ENCODE assay signal across 8 cellular contexts in the genomic region with DNA sequence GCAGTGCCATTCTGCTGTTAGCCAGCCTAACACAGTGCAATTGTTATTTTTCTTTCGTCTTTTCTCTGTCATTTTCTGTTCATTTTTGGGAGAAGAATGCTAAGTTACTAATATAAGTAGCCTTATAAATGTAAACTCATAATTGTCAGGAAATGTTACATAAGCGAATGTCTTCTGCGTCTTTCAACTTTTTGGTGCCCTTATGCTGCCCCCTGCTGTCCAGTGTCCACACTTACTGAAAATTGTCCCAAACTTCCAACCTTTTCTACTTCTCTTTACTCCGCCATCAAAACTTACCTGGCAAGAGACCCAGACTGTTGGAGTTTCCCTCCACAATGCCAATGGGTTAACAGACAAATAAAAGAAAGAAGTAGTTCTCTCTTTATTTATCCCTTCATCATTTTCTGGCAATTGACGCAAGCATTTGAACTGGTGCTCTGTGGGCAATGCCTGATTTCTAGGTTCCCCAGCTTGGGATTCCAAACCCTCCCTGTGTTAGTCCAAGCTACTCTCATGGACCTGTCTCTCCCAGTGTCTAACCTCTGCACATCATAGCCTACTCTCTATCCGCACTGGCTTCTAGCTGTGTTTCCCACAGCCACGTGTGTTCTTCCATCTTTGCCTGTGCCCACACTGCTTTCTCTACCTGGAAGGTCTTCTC. TPM values are rescaled to one million over a fixed set of nuclear protein-coding genes. Genes with fewer than 3 reads are reported as not detected.
A peak's percentile ranks its signal among the peaks of the same experiment; 100 is the strongest.
DNase-seq lines count a peak whose midpoint lies in the region; ATAC-seq and TF ChIP-seq lines count a peak whose summit lies in the region.

No MANE protein-coding gene starts in this region.

- no peaks in the 10 kb centered on the region for H3K9me3 Mint-ChIP-seq in CD8-positive, alpha-beta memory T cell
- H3K9me3 Mint-ChIP-seq in activated T-cell treated with anti-CD3 and anti-CD28 coated beads, Interleukin-2, amount 50 U/mL, for 72 hours = no peaks in the 10 kb centered on the region
- H3K9me3 Mint-ChIP-seq in nephron progenitor cell = peaks cover 9% of the 10 kb centered on the region
- no peaks in the 10 kb centered on the region for H3K9me3 Mint-ChIP-seq in stimulated activated naive CD8-positive, alpha-beta T cell treated with anti-CD3 and anti-CD28 coated beads, Interleukin-15, Interleukin-2, amounts not matched to agents 100 ng/mL and 50 ng/mL, for 24 hours

- H3K4me2 ChIP-seq in HCT116 (ENCODE audit: low read length) (peak overlapping the region; percentile 10), PC-9 (0 out of 2 replicates have a peak overlapping the region, but pooled peaks have one; percentile 40)

- RAD21 ChIA-PET in HCT116 (lab: Charles Lee; ENCODE audit: low non-redundant PET in 1 of 2, low total read pairs in 2 of 2, uncharacterized antibody in 2 of 2, unreplicated experiment in 2 of 2) = no interaction called here

- no peak overlapping the region for H3K4me3 ChIP-seq in CD8-positive, alpha-beta memory T cell (ENCODE audit: low read length)
- H3K4me3 ChIP-seq in HCT116 (replicated peaks in 1 of 2; ENCODE audit: low read depth in 1 of 2, low read length in 2 of 2) (no peak overlapping the region), PC-9 (no peak overlapping the region)

- CTCF ChIA-PET in CD8-positive, alpha-beta memory T cell (lab: Charles Lee) = interaction anchor here (0.7 to 3.9 kb wide), 10 partner anchors 10 to 175 kb away, joined by 3 to 16 read pairs (median 4); partner anchors contain the start of gene EPC1
- CTCF ChIA-PET in HCT116 (lab: Charles Lee) = interaction anchor here (0.8 to 1.0 kb wide), 2 partner anchors 111 to 178 kb away, joined by 3 to 4 read pairs; no protein-coding TSS in a partner anchor
- CTCF ChIA-PET in PC-9 (lab: Charles Lee) = no interaction called here

- H3K9me3 ChIP-seq in CD8-positive, alpha-beta memory T cell (ENCODE audit: low read length) = no peaks in the 10 kb centered on the region
- H3K9me3 ChIP-seq in HCT116 (ENCODE audit: control insufficient read depth in 1 of 2, insufficient read depth in 1 of 2, low read depth in 1 of 2, low read length in 2 of 2) = no peaks in the 10 kb centered on the region
- no peaks in the 10 kb centered on the region for H3K9me3 ChIP-seq in PC-9 (ENCODE audit: insufficient read depth, low read depth)

- no peaks in the 10 kb centered on the region for H3K36me3 ChIP-seq in CD8-positive, alpha-beta memory T cell (ENCODE audit: insufficient read depth, low read length)
- no peaks in the 10 kb centered on the region for H3K36me3 ChIP-seq in HCT116 (ENCODE audit: control insufficient read depth in 1 of 2, insufficient read depth in 2 of 2, low read length in 2 of 2)
- H3K36me3 ChIP-seq in PC-9 (ENCODE audit: low read depth) = no peaks in the 10 kb centered on the region

- no TSS peak for BruUV-seq in HCT116 (replicated peaks; lab: Mats Ljungman, UMichigan)
- BruUV-seq in PC-9 (replicated peaks; lab: Mats Ljungman, UMichigan) = no TSS peak

- H2AFZ ChIP-seq in HCT116 (ENCODE audit: low read depth, low read length, poor library complexity, severe bottlenecking) (no peak overlapping the region), PC-9 (no peak overlapping the region)

- TF ChIP-seq CTCF in HCT116 (IDR thresholded peaks at IDR 0.05 in 2 of 3, conservative IDR thresholded peaks at IDR 0.05 in 1 of 3; ENCODE audit: borderline replicate concordance in 1 of 3, insufficient read depth in 1 of 3, low read depth in 2 of 3, low read length in 2 of 3) = peak; percentile 48 to 81 (median 69); a peak in 5 of 6 replicates
- TF ChIP-seq CTCF in PC-9 (conservative IDR thresholded peaks at IDR 0.05) = peak; percentile 80
- TF ChIP-seq CTCF in nephron progenitor cell (IDR thresholded peaks at IDR 0.05) = peak; percentile 76

- H3K4me1 ChIP-seq in CD8-positive, alpha-beta memory T cell (ENCODE audit: insufficient read depth, low read length) = peaks cover 27% of the 10 kb centered on the region
- H3K4me1 ChIP-seq in HCT116 (ENCODE audit: control insufficient read depth in 1 of 2, insufficient read depth in 2 of 2, low read length in 2 of 2) (no peaks in the 10 kb centered on the region), PC-9 (replicated peaks; ENCODE audit: insufficient read depth) (no peaks in the 10 kb centered on the region)

- H4K20me1 ChIP-seq in HCT116 (ENCODE audit: insufficient read depth) (no peaks in the 10 kb centered on the region), PC-9 (ENCODE audit: insufficient read depth) (no peaks in the 10 kb centered on the region)

- intact Hi-C loops in HCT116 (cut with micrococcal nuclease) = loop anchor here (10.0 kb wide), 1 partner anchor 313 kb away; the partner anchor contains the start of gene KIF5B
- intact Hi-C loops in PC-9 (cut with micrococcal nuclease; ENCODE audit: unreplicated experiment) = loop anchor here (5.0 kb wide), 1 partner anchor 176 kb away; no protein-coding TSS in a partner anchor

- H3K36me3 Mint-ChIP-seq in CD8-positive, alpha-beta memory T cell = peaks cover 0 to 30% (median 6%) of the 10 kb centered on the region in 3 donors
- H3K36me3 Mint-ChIP-seq in activated T-cell treated with anti-CD3 and anti-CD28 coated beads, Interleukin-2, amount 50 U/mL, for 72 hours (ENCODE audit: insufficient read depth in 2 of 2) = peaks cover 2 to 3% of the 10 kb centered on the region in 2 donors
- peaks cover 25% of the 10 kb centered on the region for H3K36me3 Mint-ChIP-seq in nephron progenitor cell (ENCODE audit: low read depth)
- H3K36me3 Mint-ChIP-seq in stimulated activated naive CD8-positive, alpha-beta T cell treated with anti-CD3 and anti-CD28 coated beads, Interleukin-15, Interleukin-2, amounts not matched to agents 100 ng/mL and 50 ng/mL, for 24 hours (ENCODE audit: low read depth) = peaks cover 7% of the 10 kb centered on the region

- peak; percentile 70 for TF ChIP-seq RAD21 in HCT116 (IDR thresholded peaks at IDR 0.05; ENCODE audit: low read depth)

- POLR2A ChIA-PET in CD8-positive, alpha-beta memory T cell (lab: Charles Lee) = interaction anchor here (1.1 kb wide), 1 partner anchor 11 kb away, joined by 3 read pairs; no protein-coding TSS in a partner anchor
- POLR2A ChIA-PET in HCT116 (lab: Charles Lee) (no interaction called here), PC-9 (lab: Charles Lee; ENCODE audit: unreplicated experiment) (no interaction called here)

- ATAC-seq in HCT116 = peak; percentile 66
- ATAC-seq in activated T-cell treated with anti-CD3 and anti-CD28 coated beads, Interleukin-2, amount 50 U/mL, for 72 hours (replicated peaks in 1 of 2) = peak; percentile 34 to 44
- ATAC-seq in HG02588 (IDR thresholded peaks at IDR 0.05; ENCODE audit: unreplicated experiment) = no peak

- H3K27me3 Mint-ChIP-seq in CD8-positive, alpha-beta memory T cell = no peaks in the 10 kb centered on the region
- no peaks in the 10 kb centered on the region for H3K27me3 Mint-ChIP-seq in activated T-cell treated with anti-CD3 and anti-CD28 coated beads, Interleukin-2, amount 50 U/mL, for 72 hours (ENCODE audit: low read depth)
- peaks cover 3% of the 10 kb centered on the region for H3K27me3 Mint-ChIP-seq in nephron progenitor cell (ENCODE audit: low read depth, poor library complexity)
- no peaks in the 10 kb centered on the region for H3K27me3 Mint-ChIP-seq in stimulated activated naive CD8-positive, alpha-beta T cell treated with anti-CD3 and anti-CD28 coated beads, Interleukin-15, Interleukin-2, amounts not matched to agents 100 ng/mL and 50 ng/mL, for 24 hours

- H3K27ac ChIP-seq in CD8-positive, alpha-beta memory T cell (ENCODE audit: low read depth, low read length) = no peak overlapping the region
- H3K27ac ChIP-seq in HCT116 (ENCODE audit: low read depth, low read length) (no peak overlapping the region), PC-9 (no peak overlapping the region)

- peak; percentile 65 to 81 (median 68) for DNase-seq in CD8-positive, alpha-beta memory T cell
- DNase-seq in HCT116 (ENCODE audit: low read depth, low spot score) (peak; percentile 48), PC-9 (peak; percentile 56 to 59), fibroblast of gingiva (ENCODE audit: low read depth) (peak; percentile 50), nephron progenitor cell (peak; percentile 65)
- peak; percentile 59 to 69 for DNase-seq in activated T-cell treated with anti-CD3 and anti-CD28 coated beads, Interleukin-2, amount 50 U/mL, for 72 hours

- H3K9me2 ChIP-seq in HCT116 (ENCODE audit: insufficient read depth) (no peaks in the 10 kb centered on the region), PC-9 (ENCODE audit: insufficient read depth) (no peaks in the 10 kb centered on the region)

- H3K79me2 ChIP-seq in HCT116 (ENCODE audit: insufficient read depth, low read length) (no peaks in the 10 kb centered on the region; the same call in 1 of the 2 replicates), PC-9 (ENCODE audit: low read depth) (no peaks in the 10 kb centered on the region)

- H3K27ac Mint-ChIP-seq in CD8-positive, alpha-beta memory T cell = peak overlapping the region; percentile 23 to 89 (median 53)
- H3K27ac Mint-ChIP-seq in activated T-cell treated with anti-CD3 and anti-CD28 coated beads, Interleukin-2, amount 50 U/mL, for 72 hours = peak overlapping the region; percentile 61
- H3K27ac Mint-ChIP-seq in nephron progenitor cell = no peak overlapping the region
- H3K27ac Mint-ChIP-seq in stimulated activated naive CD8-positive, alpha-beta T cell treated with anti-CD3 and anti-CD28 coated beads, Interleukin-15, Interleukin-2, amounts not matched to agents 100 ng/mL and 50 ng/mL, for 24 hours = peak overlapping the region; percentile 29

- peak overlapping the region; percentile 7 to 81 (median 46) for H3K4me3 Mint-ChIP-seq in CD8-positive, alpha-beta memory T cell
- H3K4me3 Mint-ChIP-seq in activated T-cell treated with anti-CD3 and anti-CD28 coated beads, Interleukin-2, amount 50 U/mL, for 72 hours = peak overlapping the region; percentile 44 to 73
- H3K4me3 Mint-ChIP-seq in nephron progenitor cell = no peak overlapping the region
- peak overlapping the region; percentile 50 for H3K4me3 Mint-ChIP-seq in stimulated activated naive CD8-positive, alpha-beta T cell treated with anti-CD3 and anti-CD28 coated beads, Interleukin-15, Interleukin-2, amounts not matched to agents 100 ng/mL and 50 ng/mL, for 24 hours

- TF ChIP-seq POLR2A in HCT116 (IDR thresholded peaks at IDR 0.05; ENCODE audit: borderline replicate concordance, extremely low read depth, insufficient read depth, insufficient read length) = no peak

- H3F3A ChIP-seq in PC-9 (ENCODE audit: insufficient read depth, low read depth) = no peaks in the 10 kb centered on the region

- no peak overlapping the region for H3K9ac ChIP-seq in HCT116 (ENCODE audit: low read length)

- H3K27me3 ChIP-seq in CD8-positive, alpha-beta memory T cell (ENCODE audit: insufficient read depth, low read length, poor library complexity, severe bottlenecking) = no peaks in the 10 kb centered on the region
- no peaks in the 10 kb centered on the region for H3K27me3 ChIP-seq in HCT116 (ENCODE audit: insufficient read depth, low read length)
- H3K27me3 ChIP-seq in PC-9 (ENCODE audit: insufficient read depth, low read depth) = no peaks in the 10 kb centered on the region

- H3K4me1 Mint-ChIP-seq in CD8-positive, alpha-beta memory T cell = peaks cover 46 to 77% (median 58%) of the 10 kb centered on the region in 3 donors
- peaks cover 59% of the 10 kb centered on the region for H3K4me1 Mint-ChIP-seq in activated T-cell treated with anti-CD3 and anti-CD28 coated beads, Interleukin-2, amount 50 U/mL, for 72 hours (ENCODE audit: low read depth)
- H3K4me1 Mint-ChIP-seq in nephron progenitor cell = peaks cover 15% of the 10 kb centered on the region
- H3K4me1 Mint-ChIP-seq in stimulated activated naive CD8-positive, alpha-beta T cell treated with anti-CD3 and anti-CD28 coated beads, Interleukin-15, Interleukin-2, amounts not matched to agents 100 ng/mL and 50 ng/mL, for 24 hours (ENCODE audit: low read depth) = peaks cover 54% of the 10 kb centered on the region

RNA-seq across cellular contexts. Expression of gene EPC1, which starts 21.0 kb away (rescaled TPM):
- 10 to 100 TPM; 40.9 to 41.3 TPM for total RNA-seq in CD8-positive, alpha-beta memory T cell
- 45.3 TPM for polyA plus RNA-seq in CD8-positive, alpha-beta memory T cell
- total RNA-seq in HCT116 (2021; ENCODE audit: unreplicated experiment) (20.1 TPM), PC-9 (2021) (21.5 and 23.4 TPM in 2 replicates)
- 16.0 and 18.5 TPM in 2 replicates for polyA plus RNA-seq in HCT116 (2012)
- total RNA-seq in activated T-cell treated with anti-CD3 and anti-CD28 coated beads, Interleukin-2, amount 50 U/mL, for 72 hours = 10 to 100 TPM; 36.0 to 38.3 TPM
